21 cellular contexts compared by ENCODE assay signal in the genomic region with DNA sequence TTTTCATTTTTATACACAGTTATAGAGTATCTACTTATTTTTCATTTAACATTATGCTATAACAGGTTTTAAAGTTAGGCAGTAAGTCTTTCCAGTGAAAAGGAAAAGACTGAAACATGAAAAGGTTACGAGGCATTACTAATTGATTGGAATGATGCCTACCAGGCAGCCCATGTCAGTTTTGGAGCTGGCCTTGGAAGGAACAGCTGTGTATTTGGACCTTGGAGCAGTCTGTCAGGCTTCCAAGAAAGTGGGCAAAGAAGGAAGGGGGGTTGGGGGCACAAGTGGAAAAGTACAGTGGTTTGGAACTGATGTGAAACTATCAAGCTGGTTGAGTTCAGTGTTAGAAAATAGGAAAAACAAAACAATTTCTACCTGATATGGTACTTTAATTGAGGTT. TPM values are rescaled to one million over a fixed set of nuclear protein-coding genes. Genes with fewer than 3 reads are reported as not detected.
DNase-seq lines count a peak whose midpoint lies in the region; ATAC-seq, FAIRE-seq and TF ChIP-seq lines count a peak whose summit lies in the region.
"Had no signal": no experiment of that assay in that cellular context is flagged by ENCODE, and none has a peak within 500 bp of the region (broad histone marks: within the 10 kb centered on the region; RNA-seq: fewer than 3 reads in every experiment).

No MANE protein-coding gene starts in this region.

- H4K20me1 ChIP-seq in astrocyte (ENCODE audit: insufficient read depth, low read length), result no peaks in the 10 kb centered on the region
- H4K20me1 ChIP-seq: BLaER1 had no signal

- H3K27me3 ChIP-seq in astrocyte (ENCODE audit: insufficient read depth, low read length), result no peaks in the 10 kb centered on the region
- H3K27me3 ChIP-seq: BLaER1 had no signal

- H3K79me2 ChIP-seq in astrocyte (ENCODE audit: insufficient read depth, low read length), result no peaks in the 10 kb centered on the region

- DNase-seq in LHCN-M2 (ENCODE audit: low read depth) (peak; percentile 65), astrocyte (ENCODE audit: low read depth) (peak; percentile 8), hippocampal formation (lab: John Stamatoyannopoulos, UW) (peak; percentile 3 to 29), skeletal muscle cell (ENCODE audit: low read depth) (peak; percentile 6), NCI-H2107 treated with DMSO at 0.1 percent for 48 hours (lab: John Stamatoyannopoulos, UW; ENCODE audit: unreplicated experiment) (no peak), occipital lobe (lab: John Stamatoyannopoulos, UW) (no peak)
- DNase-seq: activated CD8-positive, alpha-beta T cell treated with anti-CD3 and anti-CD28 coated beads for 36 hours; cortex of kidney; DMS53; lower lobe of right lung; NCI-H146; NCI-H748 treated with DMSO at 0.1 percent for 48 hours; RPMI8226; stimulated activated CD4-positive, alpha-beta T cell treated with anti-CD3 and anti-CD28 coated beads, Interleukin-2, amount 100 ng/mL, for 24 hours; T-helper 1 cell; WERI-Rb-1 had no signal

- H3K4me3 ChIP-seq in astrocyte (ENCODE audit: insufficient read depth, low read depth, low read length) (no peak overlapping the region), skeletal muscle cell (ENCODE audit: low read depth, low read length) (no peak overlapping the region)
- H3K4me3 ChIP-seq: BLaER1, lower lobe of right lung had no signal

- peak overlapping the region; percentile 20 for H3K27ac Mint-ChIP-seq in astrocyte (ENCODE audit: unreplicated experiment)
- H3K27ac Mint-ChIP-seq: activated CD8-positive, alpha-beta T cell treated with anti-CD3 and anti-CD28 coated beads for 36 hours; natural killer cell treated with Interleukin-12 subunit alpha and Interleukin-12 subunit beta and Interleukin-15 and Interleukin-18, amount 100 ng/mL, for 72 hours had no signal

- H3K36me3 Mint-ChIP-seq in astrocyte (ENCODE audit: low read depth, unreplicated experiment), result no peaks in the 10 kb centered on the region
- H3K36me3 Mint-ChIP-seq: natural killer cell treated with Interleukin-12 subunit alpha and Interleukin-12 subunit beta and Interleukin-15 and Interleukin-18, amount 100 ng/mL, for 72 hours had no signal

- no peak for TF ChIP-seq CTCF in astrocyte (IDR thresholded peaks at IDR 0.05; ENCODE audit: insufficient read depth, low read depth, low read length)

- no peak overlapping the region for H3K27ac ChIP-seq in astrocyte (ENCODE audit: low read depth, low read length)
- H3K27ac ChIP-seq: BLaER1, epithelial cell of prostate, lower lobe of right lung, WERI-Rb-1 had no signal

- H3K9me3 ChIP-seq in astrocyte (ENCODE audit: insufficient read depth, low read depth, low read length), result no peaks in the 10 kb centered on the region
- H3K9me3 ChIP-seq: BLaER1, lower lobe of right lung had no signal

- H2AFZ ChIP-seq in astrocyte (ENCODE audit: low read depth, low read length), result no peak overlapping the region

- no peaks in the 10 kb centered on the region for H3K27me3 Mint-ChIP-seq in astrocyte (ENCODE audit: low read depth, unreplicated experiment)
- H3K27me3 Mint-ChIP-seq: activated CD8-positive, alpha-beta T cell treated with anti-CD3 and anti-CD28 coated beads for 36 hours had no signal

- no peaks in the 10 kb centered on the region for H3K4me1 Mint-ChIP-seq in astrocyte (ENCODE audit: low read depth, unreplicated experiment)

- FAIRE-seq in astrocyte (lab: Jason Lieb, UNC), result no peak

- H3K9ac ChIP-seq in astrocyte (ENCODE audit: low read length), result no peak overlapping the region
- H3K9ac ChIP-seq: BLaER1 had no signal

- no peaks in the 10 kb centered on the region for H3K36me3 ChIP-seq in astrocyte (ENCODE audit: insufficient read depth, low read length)
- H3K36me3 ChIP-seq: BLaER1, lower lobe of right lung, WERI-Rb-1 had no signal

- no peak overlapping the region for H3K4me3 Mint-ChIP-seq in astrocyte (ENCODE audit: unreplicated experiment)
- H3K4me3 Mint-ChIP-seq: activated CD8-positive, alpha-beta T cell treated with anti-CD3 and anti-CD28 coated beads for 36 hours; natural killer cell treated with Interleukin-12 subunit alpha and Interleukin-12 subunit beta and Interleukin-15 and Interleukin-18, amount 100 ng/mL, for 72 hours had no signal

- H3K4me2 ChIP-seq in astrocyte (ENCODE audit: low read length), result no peak overlapping the region
- H3K4me2 ChIP-seq: BLaER1 had no signal

- H3K4me1 ChIP-seq in astrocyte (ENCODE audit: insufficient read depth, low read length), result no peaks in the 10 kb centered on the region
- H3K4me1 ChIP-seq: BLaER1 had no signal

- H3K9me3 Mint-ChIP-seq in astrocyte (ENCODE audit: unreplicated experiment), result peaks cover 6% of the 10 kb centered on the region
- H3K9me3 Mint-ChIP-seq: activated CD8-positive, alpha-beta T cell treated with anti-CD3 and anti-CD28 coated beads for 36 hours; natural killer cell treated with Interleukin-12 subunit alpha and Interleukin-12 subunit beta and Interleukin-15 and Interleukin-18, amount 100 ng/mL, for 72 hours had no signal

- ATAC-seq in GM21381 (IDR thresholded peaks at IDR 0.05; ENCODE audit: unreplicated experiment) (no peak), HG02642 (IDR thresholded peaks at IDR 0.05; ENCODE audit: poor library complexity, unreplicated experiment) (no peak)
- ATAC-seq: activated CD8-positive, alpha-beta T cell treated with anti-CD3 and anti-CD28 coated beads for 36 hours; natural killer cell treated with Interleukin-12 subunit alpha and Interleukin-12 subunit beta and Interleukin-15 and Interleukin-18, amount 100 ng/mL, for 72 hours had no signal

RNA-seq across cellular contexts. Expression of a gene that starts 41.7 kb away (rescaled TPM):
- total RNA-seq in LHCN-M2 (2014; rRNA removed) (under 0.01 and 0.63 TPM in 2 replicates), astrocyte (0.18 and 0.48 TPM in 2 replicates), occipital lobe (13.6 TPM)
- not detected for polyA plus RNA-seq in LHCN-M2 (2012)

Comparison
In these comparisons a context has a peak if more than half of its experiments do, and no peak if none do; other contexts are left out.
1. DNase-seq: peak in LHCN-M2 (single experiment), astrocyte (single experiment), hippocampal formation (2 of 2) and skeletal muscle cell (single experiment); none in NCI-H2107 treated with DMSO at 0.1 percent for 48 hours (single experiment) and occipital lobe (single experiment).